In genomic region chr19:10681658-10682057, GRCh38 we compare ENCODE assay signal across 25 cellular contexts. TPM values are rescaled to one million over a fixed set of nuclear protein-coding genes. Genes with fewer than 3 reads are reported as not detected.
DNase-seq lines count a peak whose midpoint lies in the region; ATAC-seq and TF ChIP-seq lines count a peak whose summit lies in the region.
"Had no signal": no experiment of that assay in that cellular context is flagged by ENCODE, and none has a peak within 500 bp of the region (broad histone marks: within the 10 kb centered on the region; RNA-seq: fewer than 3 reads in every experiment).

No MANE protein-coding gene starts in this region.

- H3K36me3 Mint-ChIP-seq in activated CD8-positive, alpha-beta T cell treated with anti-CD3 and anti-CD28 coated beads for 36 hours (ENCODE audit: low read depth) = peaks cover 53% of the 10 kb centered on the region
- H3K36me3 Mint-ChIP-seq in activated CD8-positive, alpha-beta T cell treated with anti-CD3 and anti-CD28 coated beads, Interleukin-2, amount 10 ng/mL, durations not matched to agents 7 days and 5 days (ENCODE audit: low read depth) = peaks cover 79% of the 10 kb centered on the region
- H3K36me3 Mint-ChIP-seq in mesothelial cell of epicardium = peaks cover 32% of the 10 kb centered on the region

- no peaks in the 10 kb centered on the region for H3K27me3 Mint-ChIP-seq in activated CD8-positive, alpha-beta T cell treated with anti-CD3 and anti-CD28 coated beads for 36 hours
- no peaks in the 10 kb centered on the region for H3K27me3 Mint-ChIP-seq in activated CD8-positive, alpha-beta T cell treated with anti-CD3 and anti-CD28 coated beads, Interleukin-2, amount 10 ng/mL, durations not matched to agents 7 days and 5 days (ENCODE audit: low read depth)
- no peaks in the 10 kb centered on the region for H3K27me3 Mint-ChIP-seq in mesothelial cell of epicardium (ENCODE audit: low read depth)
- H3K27me3 Mint-ChIP-seq: activated naive CD8-positive, alpha-beta T cell treated with anti-CD3 and anti-CD28 coated beads, Interleukin-2, amount 50 U/mL, for 24 hours; CD8-positive, alpha-beta memory T cell had no signal

- no peaks in the 10 kb centered on the region for H3K27me3 ChIP-seq in sigmoid colon
- H3K27me3 ChIP-seq: suprapubic skin had no signal

- no peak for DNase-seq in activated CD8-positive, alpha-beta T cell treated with anti-CD3 and anti-CD28 coated beads for 36 hours
- no peak for DNase-seq in activated CD8-positive, alpha-beta T cell treated with anti-CD3 and anti-CD28 coated beads, Interleukin-2, amount 10 ng/mL, durations not matched to agents 7 days and 5 days
- DNase-seq in RWPE1 (ENCODE audit: low spot score) (no peak), iPS-NIHi11 (ENCODE audit: low spot score) (peak; percentile 2), sigmoid colon (no peak), mesothelial cell of epicardium (ENCODE audit: low spot score in 2 of 2, unreplicated experiment in 2 of 2) (no peak)
- DNase-seq: activated CD4-positive, alpha-beta T cell treated with anti-CD3 and anti-CD28 coated beads, Interleukin-2, amount 50 U/mL, for 1 hour; activated CD8-positive, alpha-beta memory T cell treated with anti-CD3 and anti-CD28 coated beads, Interleukin-2, amount 50 U/mL, for 4 hours; activated effector memory CD4-positive, alpha-beta T cell treated with anti-CD3 and anti-CD28 coated beads, Interleukin-2, amount 50 U/mL, for 16 hours; activated naive CD8-positive, alpha-beta T cell treated with anti-CD3 and anti-CD28 coated beads, Interleukin-2, amount 50 U/mL, for 24 hours; CD8-positive, alpha-beta memory T cell; DMS153; erythroblast; foreskin fibroblast; mesendoderm; NCI-H1417; NCI-H2081 treated with DMSO at 0.1 percent for 48 hours; NCI-H345; NCI-H82; nucleus accumbens; small intestine; stimulated activated CD4-positive, alpha-beta T cell treated with anti-CD3 and anti-CD28 coated beads, Interleukin-2, amount 100 ng/mL, for 24 hours had no signal

- 93 to 94% methylated on average over 4 of the region's 4 CpGs for WGBS in sigmoid colon, 2 donors

- POLR2A ChIA-PET in activated CD8-positive, alpha-beta T cell treated with anti-CD3 and anti-CD28 coated beads for 36 hours (lab: Charles Lee) = interaction anchor here (1.0 to 2.9 kb wide), 10 partner anchors 8 to 36 kb away, joined by 3 to 14 read pairs (median 4); partner anchors contain the start of genes DNM2 and QTRT1
- POLR2A ChIA-PET in activated CD8-positive, alpha-beta T cell treated with anti-CD3 and anti-CD28 coated beads, Interleukin-2, amount 10 ng/mL, durations not matched to agents 7 days and 5 days (lab: Charles Lee) = interaction anchor here (0.6 kb wide), 1 partner anchor 811 kb away, joined by 3 read pairs; no protein-coding TSS in a partner anchor
- POLR2A ChIA-PET in RWPE1 (lab: Yijun Ruan, JAX; ENCODE audit: low non-redundant PET) = no interaction called here

- ATAC-seq in activated CD8-positive, alpha-beta T cell treated with anti-CD3 and anti-CD28 coated beads for 36 hours = no peak
- no peak for ATAC-seq in activated CD8-positive, alpha-beta T cell treated with anti-CD3 and anti-CD28 coated beads, Interleukin-2, amount 10 ng/mL, durations not matched to agents 7 days and 5 days
- ATAC-seq: activated naive CD8-positive, alpha-beta T cell treated with anti-CD3 and anti-CD28 coated beads, Interleukin-2, amount 50 U/mL, for 24 hours; K562 had no signal

- no peak for TF ChIP-seq POLR2A in sigmoid colon (IDR thresholded peaks at IDR 0.05)

- H3K9me3 ChIP-seq in sigmoid colon = no peaks in the 10 kb centered on the region
- H3K9me3 ChIP-seq: suprapubic skin had no signal

- intact Hi-C loops in activated CD8-positive, alpha-beta T cell treated with anti-CD3 and anti-CD28 coated beads for 36 hours (cut with micrococcal nuclease) = no loop called here
- intact Hi-C loops in sigmoid colon (cut with DNase I) = no loop called here

- H3K27ac Mint-ChIP-seq in activated CD8-positive, alpha-beta T cell treated with anti-CD3 and anti-CD28 coated beads for 36 hours = peak overlapping the region; percentile 49
- no peak overlapping the region for H3K27ac Mint-ChIP-seq in activated CD8-positive, alpha-beta T cell treated with anti-CD3 and anti-CD28 coated beads, Interleukin-2, amount 10 ng/mL, durations not matched to agents 7 days and 5 days
- no peak overlapping the region for H3K27ac Mint-ChIP-seq in mesothelial cell of epicardium
- H3K27ac Mint-ChIP-seq: activated naive CD8-positive, alpha-beta T cell treated with anti-CD3 and anti-CD28 coated beads, Interleukin-2, amount 50 U/mL, for 24 hours had no signal

- H3K9me3 Mint-ChIP-seq in activated CD8-positive, alpha-beta T cell treated with anti-CD3 and anti-CD28 coated beads for 36 hours = no peaks in the 10 kb centered on the region
- no peaks in the 10 kb centered on the region for H3K9me3 Mint-ChIP-seq in activated CD8-positive, alpha-beta T cell treated with anti-CD3 and anti-CD28 coated beads, Interleukin-2, amount 10 ng/mL, durations not matched to agents 7 days and 5 days (ENCODE audit: insufficient read depth)
- H3K9me3 Mint-ChIP-seq in mesothelial cell of epicardium = no peaks in the 10 kb centered on the region
- H3K9me3 Mint-ChIP-seq: activated naive CD8-positive, alpha-beta T cell treated with anti-CD3 and anti-CD28 coated beads, Interleukin-2, amount 50 U/mL, for 24 hours; CD8-positive, alpha-beta memory T cell had no signal

- no peak for TF ChIP-seq EP300 in sigmoid colon (IDR thresholded peaks at IDR 0.05)

- no peak for TF ChIP-seq CTCF in activated CD8-positive, alpha-beta T cell treated with anti-CD3 and anti-CD28 coated beads for 36 hours (IDR thresholded peaks at IDR 0.05)
- no peak for TF ChIP-seq CTCF in RWPE1 (conservative IDR thresholded peaks at IDR 0.05; ENCODE audit: low read depth)
- no peak for TF ChIP-seq CTCF in sigmoid colon (IDR thresholded peaks at IDR 0.05)
- no peak for TF ChIP-seq CTCF in mesothelial cell of epicardium (IDR thresholded peaks at IDR 0.05; ENCODE audit: unreplicated experiment)

- peaks cover 57 to 100% (median 92%) of the 10 kb centered on the region in 4 donors for H3K36me3 ChIP-seq in sigmoid colon

- H3K4me1 ChIP-seq in sigmoid colon = no peaks in the 10 kb centered on the region

- H3K4me3 Mint-ChIP-seq in activated CD8-positive, alpha-beta T cell treated with anti-CD3 and anti-CD28 coated beads for 36 hours = no peak overlapping the region
- H3K4me3 Mint-ChIP-seq in activated CD8-positive, alpha-beta T cell treated with anti-CD3 and anti-CD28 coated beads, Interleukin-2, amount 10 ng/mL, durations not matched to agents 7 days and 5 days = no peak overlapping the region
- no peak overlapping the region for H3K4me3 Mint-ChIP-seq in mesothelial cell of epicardium
- H3K4me3 Mint-ChIP-seq: activated naive CD8-positive, alpha-beta T cell treated with anti-CD3 and anti-CD28 coated beads, Interleukin-2, amount 50 U/mL, for 24 hours; CD8-positive, alpha-beta memory T cell had no signal

- H3K27ac ChIP-seq in RWPE1 (peak overlapping the region; percentile 23), sigmoid colon (no peak overlapping the region)
- H3K27ac ChIP-seq: 22Rv1, suprapubic skin had no signal

- H3K4me3 ChIP-seq in sigmoid colon = no peak overlapping the region
- H3K4me3 ChIP-seq: K562, suprapubic skin had no signal

- CTCF ChIA-PET in activated CD8-positive, alpha-beta T cell treated with anti-CD3 and anti-CD28 coated beads for 36 hours (lab: Charles Lee) = interaction anchor here (0.9 to 1.7 kb wide), 5 partner anchors 14 to 128 kb away, joined by 3 to 5 read pairs (median 4); partner anchors contain the start of gene QTRT1
- CTCF ChIA-PET in activated CD8-positive, alpha-beta T cell treated with anti-CD3 and anti-CD28 coated beads, Interleukin-2, amount 10 ng/mL, durations not matched to agents 7 days and 5 days (lab: Charles Lee) = interaction anchor here (1.3 kb wide), 1 partner anchor 20 kb away, joined by 5 read pairs; the partner anchor contains the start of gene QTRT1
- CTCF ChIA-PET in RWPE1 (lab: Yijun Ruan, JAX) = interaction anchor here (1.0 kb wide), 1 partner anchor 11 kb away, joined by 4 read pairs; no protein-coding TSS in a partner anchor

- H3K4me1 Mint-ChIP-seq in activated CD8-positive, alpha-beta T cell treated with anti-CD3 and anti-CD28 coated beads for 36 hours (ENCODE audit: low read depth) = no peaks in the 10 kb centered on the region
- no peaks in the 10 kb centered on the region for H3K4me1 Mint-ChIP-seq in activated CD8-positive, alpha-beta T cell treated with anti-CD3 and anti-CD28 coated beads, Interleukin-2, amount 10 ng/mL, durations not matched to agents 7 days and 5 days (ENCODE audit: low read depth)
- no peaks in the 10 kb centered on the region for H3K4me1 Mint-ChIP-seq in mesothelial cell of epicardium
- H3K4me1 Mint-ChIP-seq: activated naive CD8-positive, alpha-beta T cell treated with anti-CD3 and anti-CD28 coated beads, Interleukin-2, amount 50 U/mL, for 24 hours had no signal

RNA-seq across cellular contexts. Expression of gene QTRT1, which starts 19.6 kb away (rescaled TPM):
- 10 to 100 TPM; 56.8 to 61.8 TPM for total RNA-seq in activated CD8-positive, alpha-beta T cell treated with anti-CD3 and anti-CD28 coated beads for 36 hours
- total RNA-seq in activated CD8-positive, alpha-beta T cell treated with anti-CD3 and anti-CD28 coated beads, Interleukin-2, amount 10 ng/mL, durations not matched to agents 7 days and 5 days = 10 to 100 TPM; 36.5 to 36.6 TPM
- 10 to 100 TPM; 21.7 to 34.2 (median 29.7) TPM for total RNA-seq in sigmoid colon
- polyA plus RNA-seq in sigmoid colon = 10 to 100 TPM; 64.9 to 93.6 (median 69.8) TPM
- total RNA-seq in mesothelial cell of epicardium = 57.9 to 66.6 TPM (median 62.5 TPM) in 3 replicates

RNA-seq across cellular contexts. Expression of gene ILF3, which starts 27.5 kb away (rescaled TPM):
- 100 to 1,000 TPM; 435 to 450 TPM for total RNA-seq in activated CD8-positive, alpha-beta T cell treated with anti-CD3 and anti-CD28 coated beads for 36 hours
- total RNA-seq in activated CD8-positive, alpha-beta T cell treated with anti-CD3 and anti-CD28 coated beads, Interleukin-2, amount 10 ng/mL, durations not matched to agents 7 days and 5 days = 100 to 1,000 TPM; 407 to 408 TPM
- total RNA-seq in sigmoid colon (100 to 1,000 TPM in 2 of 4 donors, 10 to 100 TPM in 2; 83.5 to 109 (median 94.8) TPM), mesothelial cell of epicardium (606 to 617 TPM (median 613 TPM) in 3 replicates)
- 100 to 1,000 TPM in 1 of 3 donors, 10 to 100 TPM in 2; 25.7 to 146 (median 30.6) TPM for polyA plus RNA-seq in sigmoid colon

RNA-seq across cellular contexts. Expression of gene DNM2, which starts 36.2 kb away (rescaled TPM):
- total RNA-seq in activated CD8-positive, alpha-beta T cell treated with anti-CD3 and anti-CD28 coated beads for 36 hours = 100 to 1,000 TPM; 151 to 153 TPM
- 100 to 1,000 TPM; 239 to 240 TPM for total RNA-seq in activated CD8-positive, alpha-beta T cell treated with anti-CD3 and anti-CD28 coated beads, Interleukin-2, amount 10 ng/mL, durations not matched to agents 7 days and 5 days
- total RNA-seq in sigmoid colon = 10 to 100 TPM; 53.2 to 96.7 (median 64.1) TPM
- 100 to 1,000 TPM; 152 to 326 (median 222) TPM for polyA plus RNA-seq in sigmoid colon
- 126 to 128 TPM (median 128 TPM) in 3 replicates for total RNA-seq in mesothelial cell of epicardium

RNA-seq across cellular contexts. Expression of gene SLC44A2, which starts 56.3 kb away (rescaled TPM):
- 10 to 100 TPM; 66.0 to 71.4 TPM for total RNA-seq in activated CD8-positive, alpha-beta T cell treated with anti-CD3 and anti-CD28 coated beads for 36 hours
- 100 to 1,000 TPM; 112 to 121 TPM for total RNA-seq in activated CD8-positive, alpha-beta T cell treated with anti-CD3 and anti-CD28 coated beads, Interleukin-2, amount 10 ng/mL, durations not matched to agents 7 days and 5 days
- total RNA-seq in sigmoid colon (10 to 100 TPM; 19.3 to 31.0 (median 25.3) TPM), mesothelial cell of epicardium (340 to 349 TPM (median 342 TPM) in 3 replicates)
- polyA plus RNA-seq in sigmoid colon = 10 to 100 TPM; 12.9 to 88.6 (median 23.4) TPM
